Comparison of ENCODE assay signal across 31 cellular contexts in genomic region chr17:78532311-78532710, GRCh38. TPM values are rescaled to one million over a fixed set of nuclear protein-coding genes. Genes with fewer than 3 reads are reported as not detected.
DNase-seq lines count a peak whose midpoint lies in the region; ATAC-seq, FAIRE-seq and TF ChIP-seq lines count a peak whose summit lies in the region.
"Had no signal": no experiment of that assay in that cellular context is flagged by ENCODE, and none has a peak within 500 bp of the region (broad histone marks: within the 10 kb centered on the region; RNA-seq: fewer than 3 reads in every experiment).

No MANE protein-coding gene starts in this region.

- H3K4me1 ChIP-seq in mammary epithelial cell (ENCODE audit: insufficient read depth, low read length): peaks cover 25% of the 10 kb centered on the region
- peaks cover 35% of the 10 kb centered on the region for H3K4me1 ChIP-seq in keratinocyte (ENCODE audit: control insufficient read depth, extremely low read depth, insufficient read depth, low read length)
- H3K4me1 ChIP-seq in HepG2 (ENCODE audit: insufficient read depth, low read length): peaks cover 27% of the 10 kb centered on the region
- H3K4me1 ChIP-seq in GM23248 (ENCODE audit: insufficient read depth): no peaks in the 10 kb centered on the region
- H3K4me1 ChIP-seq: breast epithelium, gastrocnemius medialis, testis had no signal

- no peaks in the 10 kb centered on the region for H3K9me1 ChIP-seq in keratinocyte (ENCODE audit: control insufficient read depth, extremely low read depth, insufficient read depth, low read length)

- no peak overlapping the region for H3K9ac ChIP-seq in mammary epithelial cell (ENCODE audit: insufficient read depth, low read length)
- peak overlapping the region; percentile 26 for H3K9ac ChIP-seq in keratinocyte (ENCODE audit: control insufficient read depth, extremely low read depth, insufficient read depth, low read length)
- H3K9ac ChIP-seq in HepG2 (ENCODE audit: insufficient read depth, low read depth, low read length): no peak overlapping the region
- H3K9ac ChIP-seq in GM23248: no peak overlapping the region

- CTCF ChIA-PET in mammary epithelial cell (lab: Charles Lee; ENCODE audit: low non-redundant PET) (no interaction called here), MCF 10A (lab: Yijun Ruan, JAX) (no interaction called here), HepG2 (lab: Yijun Ruan, JAX; ENCODE audit: low intra/inter-chr PET ratio, low total read pairs) (no interaction called here)

- TF ChIP-seq CTCF in mammary epithelial cell (conservative IDR thresholded peaks at IDR 0.05 in 1 of 2, IDR thresholded peaks at IDR 0.05 in 1 of 2; ENCODE audit: extremely low read depth in 1 of 2, insufficient read depth in 1 of 2, low read depth in 1 of 2, low read length in 2 of 2): no peak
- TF ChIP-seq CTCF in MCF 10A (IDR thresholded peaks at IDR 0.05; ENCODE audit: unreplicated experiment): no peak
- TF ChIP-seq CTCF in keratinocyte (optimal IDR thresholded peaks at IDR 0.05 in 1 of 3, IDR thresholded peaks at IDR 0.05 in 1 of 3, conservative IDR thresholded peaks at IDR 0.05 in 1 of 3; ENCODE audit: extremely low read depth in 1 of 3, insufficient read depth in 2 of 3, low read length in 3 of 3): no peak
- TF ChIP-seq CTCF in HepG2 (CRISPR knock-in tag; IDR thresholded peaks at IDR 0.05): no peak
- TF ChIP-seq CTCF in progenitor cell of endocrine pancreas (IDR thresholded peaks at IDR 0.05; ENCODE audit: unreplicated experiment): no peak

- H3K4me2 ChIP-seq in mammary epithelial cell (ENCODE audit: insufficient read depth, low read depth, low read length): no peak overlapping the region
- H3K4me2 ChIP-seq in keratinocyte (ENCODE audit: control insufficient read depth, extremely low read depth, insufficient read depth, low read depth, low read length): no peak overlapping the region
- H3K4me2 ChIP-seq in HepG2 (ENCODE audit: low read depth, low read length): no peak overlapping the region
- no peak overlapping the region for H3K4me2 ChIP-seq in GM23248 (ENCODE audit: unreplicated experiment)
- H3K4me2 ChIP-seq: hepatocyte had no signal

- H3K9me3 Mint-ChIP-seq in MCF 10A (ENCODE audit: unreplicated experiment): no peaks in the 10 kb centered on the region
- no peaks in the 10 kb centered on the region for H3K9me3 Mint-ChIP-seq in progenitor cell of endocrine pancreas (ENCODE audit: low read depth)
- H3K9me3 Mint-ChIP-seq: activated naive CD4-positive, alpha-beta T cell treated with anti-CD3 and anti-CD28 coated beads for 36 hours; activated T-cell treated with anti-CD3 and anti-CD28 coated beads, Interleukin-2, amount 50 U/mL, for 24 hours; effector memory CD8-positive, alpha-beta T cell; HFFc6; immature natural killer cell; natural killer cell treated with Interleukin-12 subunit alpha and Interleukin-12 subunit beta and Interleukin-15 and Interleukin-18, amount 100 ng/mL, for 72 hours had no signal

- H3K4me1 Mint-ChIP-seq in MCF 10A (ENCODE audit: insufficient read depth, unreplicated experiment): peaks cover 17% of the 10 kb centered on the region
- H3K4me1 Mint-ChIP-seq in progenitor cell of endocrine pancreas (ENCODE audit: low read depth): peaks cover 9% of the 10 kb centered on the region

- H3K9me2 ChIP-seq in GM23248 (ENCODE audit: insufficient read depth): no peaks in the 10 kb centered on the region

- TF ChIP-seq RAD21 in HepG2 (CRISPR knock-in tag; IDR thresholded peaks at IDR 0.05): no peak

- H3K27me3 Mint-ChIP-seq in MCF 10A (ENCODE audit: insufficient read depth, unreplicated experiment) (peaks cover 10% of the 10 kb centered on the region), progenitor cell of endocrine pancreas (no peaks in the 10 kb centered on the region)
- H3K27me3 Mint-ChIP-seq: activated T-cell treated with anti-CD3 and anti-CD28 coated beads, Interleukin-2, amount 50 U/mL, for 24 hours had no signal

- no peak overlapping the region for H3K4me3 ChIP-seq in mammary epithelial cell (replicated peaks in 1 of 3; ENCODE audit: insufficient read depth in 1 of 3, low read depth in 2 of 3, low read length in 3 of 3)
- no peak overlapping the region for H3K4me3 ChIP-seq in keratinocyte (ENCODE audit: control insufficient read depth in 2 of 3, extremely low read depth in 1 of 3, insufficient read depth in 2 of 3, low read depth in 1 of 3, low read length in 3 of 3)
- no peak overlapping the region for H3K4me3 ChIP-seq in HepG2 (replicated peaks in 1 of 3; ENCODE audit: insufficient read depth in 1 of 3, low read depth in 2 of 3, low read length in 3 of 3)
- H3K4me3 ChIP-seq in GM23248: no peak overlapping the region
- H3K4me3 ChIP-seq: breast epithelium, esophagus muscularis mucosa, gastrocnemius medialis, hepatocyte, MG63, Peyer's patch, testis, vagina had no signal

- no peak for ATAC-seq in HepG2
- ATAC-seq: effector memory CD8-positive, alpha-beta T cell; gastrocnemius medialis; natural killer cell treated with Interleukin-12 subunit alpha and Interleukin-12 subunit beta and Interleukin-15 and Interleukin-18, amount 100 ng/mL, for 72 hours had no signal

- no peak overlapping the region for H3K4me3 Mint-ChIP-seq in MCF 10A (ENCODE audit: unreplicated experiment)
- H3K4me3 Mint-ChIP-seq in progenitor cell of endocrine pancreas (ENCODE audit: low read depth): no peak overlapping the region
- H3K4me3 Mint-ChIP-seq: activated naive CD4-positive, alpha-beta T cell treated with anti-CD3 and anti-CD28 coated beads for 36 hours; activated T-cell treated with anti-CD3 and anti-CD28 coated beads, Interleukin-2, amount 50 U/mL, for 24 hours; effector memory CD8-positive, alpha-beta T cell; HFFc6; immature natural killer cell; natural killer cell treated with Interleukin-12 subunit alpha and Interleukin-12 subunit beta and Interleukin-15 and Interleukin-18, amount 100 ng/mL, for 72 hours had no signal

- BruUV-seq in mammary epithelial cell (replicated peaks; lab: Mats Ljungman, UMichigan): no TSS peak
- no TSS peak for BruUV-seq in MCF 10A (replicated peaks; lab: Mats Ljungman, UMichigan)
- no TSS peak for BruUV-seq in HepG2 (replicated peaks; lab: Mats Ljungman, UMichigan)

- H3K27ac Mint-ChIP-seq in MCF 10A (ENCODE audit: low read depth, unreplicated experiment): no peak overlapping the region
- no peak overlapping the region for H3K27ac Mint-ChIP-seq in progenitor cell of endocrine pancreas
- H3K27ac Mint-ChIP-seq: activated naive CD4-positive, alpha-beta T cell treated with anti-CD3 and anti-CD28 coated beads for 36 hours; activated T-cell treated with anti-CD3 and anti-CD28 coated beads, Interleukin-2, amount 50 U/mL, for 24 hours; HFFc6; natural killer cell treated with Interleukin-12 subunit alpha and Interleukin-12 subunit beta and Interleukin-15 and Interleukin-18, amount 100 ng/mL, for 72 hours had no signal

- peaks cover 5% of the 10 kb centered on the region for H3K36me3 Mint-ChIP-seq in MCF 10A (ENCODE audit: insufficient read depth, unreplicated experiment)
- no peaks in the 10 kb centered on the region for H3K36me3 Mint-ChIP-seq in progenitor cell of endocrine pancreas (ENCODE audit: insufficient read depth)
- H3K36me3 Mint-ChIP-seq: immature natural killer cell; natural killer cell treated with Interleukin-12 subunit alpha and Interleukin-12 subunit beta and Interleukin-15 and Interleukin-18, amount 100 ng/mL, for 72 hours had no signal

- POLR2A ChIA-PET in MCF 10A (lab: Yijun Ruan, JAX) (no interaction called here), HepG2 (lab: Yijun Ruan, JAX) (no interaction called here)

- H3K9me3 ChIP-seq in mammary epithelial cell (replicated peaks; ENCODE audit: insufficient read depth, low read length) (no peaks in the 10 kb centered on the region), keratinocyte (ENCODE audit: control insufficient read depth, low read depth, low read length) (no peaks in the 10 kb centered on the region), HepG2 (ENCODE audit: low read length) (no peaks in the 10 kb centered on the region), GM23248 (ENCODE audit: low read depth) (no peaks in the 10 kb centered on the region)
- H3K9me3 ChIP-seq: breast epithelium, esophagus muscularis mucosa, gastrocnemius medialis, MG63, Peyer's patch, testis, vagina had no signal

- in situ Hi-C loops in mammary epithelial cell (cut with MboI; ENCODE audit: low sequenced_read_pairs in 2 of 2) (no loop called here), HepG2 (cut with HindIII; ENCODE audit: extremely low pct_ligation_motif_present, low pct_unique_long_range_greater_than_20kb) (no loop called here), GM23248 (cut with MboI) (no loop called here)

- no peak for TF ChIP-seq EP300 in HepG2 (IDR thresholded peaks at IDR 0.05; ENCODE audit: low read depth in 2 of 2, low read length in 2 of 2)
- no peak for TF ChIP-seq EP300 in HepG2 (CRISPR knock-in tag; IDR thresholded peaks at IDR 0.05; ENCODE audit: borderline replicate concordance)

- no peak overlapping the region for H2AFZ ChIP-seq in mammary epithelial cell (ENCODE audit: low read depth, low read length)
- no peak overlapping the region for H2AFZ ChIP-seq in keratinocyte (ENCODE audit: control insufficient read depth, low read length)
- no peak overlapping the region for H2AFZ ChIP-seq in HepG2 (ENCODE audit: low read length)
- no peak overlapping the region for H2AFZ ChIP-seq in GM23248
- H2AFZ ChIP-seq: hepatocyte had no signal

- H4K20me1 ChIP-seq in mammary epithelial cell (ENCODE audit: insufficient read depth, low read length) (no peaks in the 10 kb centered on the region), keratinocyte (ENCODE audit: control insufficient read depth, extremely low read depth, insufficient read depth, low read length) (no peaks in the 10 kb centered on the region), HepG2 (ENCODE audit: insufficient read depth, low read length) (no peaks in the 10 kb centered on the region), GM23248 (ENCODE audit: insufficient read depth) (no peaks in the 10 kb centered on the region)

- no peaks in the 10 kb centered on the region for H3K79me2 ChIP-seq in mammary epithelial cell (ENCODE audit: insufficient read depth, low read length)
- H3K79me2 ChIP-seq in keratinocyte (ENCODE audit: control insufficient read depth, insufficient read depth, low read length): no peaks in the 10 kb centered on the region
- H3K79me2 ChIP-seq in HepG2 (ENCODE audit: insufficient read depth, low read length): no peaks in the 10 kb centered on the region
- no peaks in the 10 kb centered on the region for H3K79me2 ChIP-seq in GM23248 (ENCODE audit: insufficient read depth)
- H3K79me2 ChIP-seq: hepatocyte had no signal

- DNase-seq in mammary epithelial cell (no peak), MCF 10A (ENCODE audit: unreplicated experiment) (no peak), NCI-H510A treated with DMSO at 0.1 percent for 48 hours (lab: John Stamatoyannopoulos, UW) (peak; percentile 76), keratinocyte (ENCODE audit: low read depth, low spot score) (no peak), NCI-H1694 treated with DMSO at 0.1 percent for 48 hours (lab: John Stamatoyannopoulos, UW) (no peak), HepG2 (ENCODE audit: low spot score) (no peak), progenitor cell of endocrine pancreas (ENCODE audit: low spot score, unreplicated experiment) (no peak), GM23248 (no peak)
- DNase-seq: activated CD4-positive, alpha-beta T cell treated with anti-CD3 and anti-CD28 coated beads for 1 hour; activated T-cell treated with anti-CD3 and anti-CD28 coated beads, Interleukin-2, amount 50 U/mL, for 24 hours; amygdala; effector memory CD8-positive, alpha-beta T cell; gastrocnemius medialis; HFFc6; immature natural killer cell; midbrain; NCI-H1436 treated with DMSO at 0.1 percent for 48 hours; NCI-H2227 treated with DMSO at 0.1 percent for 48 hours; Peyer's patch; stimulated activated naive CD4-positive, alpha-beta T cell; testis had no signal

- FAIRE-seq in keratinocyte (lab: Jason Lieb, UNC) (no peak), HepG2 (lab: Jason Lieb, UNC) (no peak)
- FAIRE-seq: colon, D721Med had no signal

- intact Hi-C loops in mammary epithelial cell (cut with micrococcal nuclease): no loop called here
- intact Hi-C loops in MCF 10A (cut with micrococcal nuclease): no loop called here
- intact Hi-C loops in HepG2 (cut with micrococcal nuclease; ENCODE audit: unreplicated experiment): no loop called here

- no peaks in the 10 kb centered on the region for H3F3A ChIP-seq in GM23248 (ENCODE audit: insufficient read depth)

- WGBS in mammary epithelial cell (ENCODE audit: low coverage, missing lambda C conversion rate): 87% methylated on average over 5 of the region's 5 CpGs
- WGBS in HepG2 (ENCODE audit: low lambda C conversion rate): 81% methylated on average over 5 of the region's 5 CpGs
- 65 to 75% methylated on average over 5 of the region's 5 CpGs for WGBS in GM23248 (ENCODE audit: low coverage in 1 of 2, low lambda C conversion rate in 2 of 2, missing lambda C conversion rate in 2 of 2), 2 experiments

- no peak for TF ChIP-seq POLR2A in HepG2 (IDR thresholded peaks at IDR 0.05; ENCODE audit: insufficient read depth in 1 of 2, low read depth in 2 of 2, low read length in 2 of 2)

- dilution Hi-C loops in mammary epithelial cell (cut with HindIII; ENCODE audit: low sequenced_read_pairs) (loop anchor here (5.0 to 10.0 kb wide), 3 partner anchors 35 to 102 kb away; no protein-coding TSS in a partner anchor), keratinocyte (cut with MboI; ENCODE audit: extremely low pct_ligation_motif_present, low sequenced_read_pairs) (no loop called here)

- no peaks in the 10 kb centered on the region for H3K36me3 ChIP-seq in mammary epithelial cell (ENCODE audit: insufficient read depth, low read length)
- no peaks in the 10 kb centered on the region for H3K36me3 ChIP-seq in keratinocyte (ENCODE audit: control insufficient read depth in 2 of 2, extremely low read depth in 1 of 2, insufficient read depth in 2 of 2, low read length in 2 of 2)
- H3K36me3 ChIP-seq in HepG2 (replicated peaks in 1 of 2; ENCODE audit: control insufficient read depth in 1 of 2, insufficient read depth in 2 of 2, low read length in 2 of 2): no peaks in the 10 kb centered on the region
- no peaks in the 10 kb centered on the region for H3K36me3 ChIP-seq in GM23248 (ENCODE audit: low read depth)
- H3K36me3 ChIP-seq: breast epithelium, esophagus muscularis mucosa, gastrocnemius medialis, MG63, Peyer's patch, vagina had no signal

- H3K27me3 ChIP-seq in mammary epithelial cell (ENCODE audit: insufficient read depth, low read length) (no peaks in the 10 kb centered on the region), keratinocyte (ENCODE audit: control insufficient read depth, extremely low read depth, insufficient read depth, low read length) (no peaks in the 10 kb centered on the region), HepG2 (ENCODE audit: control insufficient read depth in 1 of 2, insufficient read depth in 2 of 2, low read length in 2 of 2) (no peaks in the 10 kb centered on the region), GM23248 (replicated peaks; ENCODE audit: insufficient read depth) (no peaks in the 10 kb centered on the region)
- H3K27me3 ChIP-seq: breast epithelium, esophagus muscularis mucosa, gastrocnemius medialis, hepatocyte, MG63, Peyer's patch, testis, vagina had no signal

- H3K27ac ChIP-seq in mammary epithelial cell (ENCODE audit: insufficient read depth, low read depth, low read length) (peak overlapping the region; percentile 63), keratinocyte (ENCODE audit: control insufficient read depth, insufficient read depth, low read length) (peak overlapping the region; percentile 85), HepG2 (ENCODE audit: extremely low read length, insufficient read depth, low read length) (no peak overlapping the region), GM23248 (no peak overlapping the region)
- H3K27ac ChIP-seq: breast epithelium, C4-2B, esophagus muscularis mucosa, gastrocnemius medialis, hepatocyte, Peyer's patch, testis, vagina had no signal

RNA-seq across cellular contexts. Expression of gene DNAH17, which starts 44.9 kb away (rescaled TPM):
- total RNA-seq in mammary epithelial cell: 1 to 10 TPM in 1 of 2 donors, not detected in 1; 1.2 TPM
- polyA plus RNA-seq in mammary epithelial cell: 0.08 TPM
- polyA minus RNA-seq in mammary epithelial cell: not detected
- total RNA-seq in MCF 10A (2022): not detected in 2 replicates
- 0.16 to 0.46 TPM (median 0.31 TPM) in 3 replicates for polyA plus RNA-seq in keratinocyte
- 0.56 TPM for polyA plus RNA-seq in keratinocyte (2011; ENCODE audit: low read depth)
- polyA plus RNA-seq in keratinocyte (2011; cell fraction: cytosol; rRNA removed): 0.05 and 0.27 TPM in 2 replicates
- 0.66 and 0.73 TPM in 2 replicates for polyA plus RNA-seq in keratinocyte (2011; cell fraction: nucleus; rRNA removed)
- polyA plus RNA-seq in keratinocyte (2012; ENCODE audit: low replicate concordance): 0.63 and 1.1 TPM in 2 replicates
- 0.36 to 0.99 TPM (median 0.39 TPM) in 3 replicates for polyA minus RNA-seq in keratinocyte
- polyA minus RNA-seq in keratinocyte (2011; cell fraction: cytosol; rRNA and poly(A)+ RNA removed): not detected
- 0.42 and 1.7 TPM in 2 replicates for polyA minus RNA-seq in keratinocyte (2011; cell fraction: nucleus; rRNA and poly(A)+ RNA removed)
- 0.86 and 0.90 TPM in 2 replicates for total RNA-seq in HepG2 (2016; rRNA removed; fragmentation: Illumina TruSeq; extraction: Trizol)
- total RNA-seq in HepG2 (2016; cell fraction: cytosol; rRNA removed; fragmentation: Illumina TruSeq; extraction: Trizol; ENCODE audit: low read depth): 0.51 and 0.79 TPM in 2 replicates
- 0.28 and 1.4 TPM in 2 replicates for total RNA-seq in HepG2 (2016; cell fraction: insoluble cytoplasmic fraction; rRNA removed; fragmentation: Illumina TruSeq; extraction: Trizol)
- 0.34 and 0.46 TPM in 2 replicates for total RNA-seq in HepG2 (2016; cell fraction: membrane; rRNA removed; fragmentation: Illumina TruSeq; extraction: Trizol)
- total RNA-seq in HepG2 (2016; cell fraction: nucleus; rRNA removed; fragmentation: Illumina TruSeq; extraction: Trizol): 1.9 and 2.2 TPM in 2 replicates
- 1.6 and 1.8 TPM in 2 replicates for polyA plus RNA-seq in HepG2 (2011; rRNA removed)
- polyA plus RNA-seq in HepG2 (2011; cell fraction: cytosol; rRNA removed): 0.98 and 1.4 TPM in 2 replicates
- polyA plus RNA-seq in HepG2 (2011; cell fraction: nucleus; rRNA removed): 8.8 and 9.2 TPM in 2 replicates
- 3.3 and 4.0 TPM in 2 replicates for polyA plus RNA-seq in HepG2 (2012)
- polyA plus RNA-seq in HepG2 (2016; cell fraction: cytosol; fragmentation: Illumina TruSeq; extraction: Trizol; ENCODE audit: low read depth): 0.34 and 0.66 TPM in 2 replicates
- polyA plus RNA-seq in HepG2 (2016; cell fraction: insoluble cytoplasmic fraction; fragmentation: Illumina TruSeq; extraction: Trizol; ENCODE audit: low read depth): 1.1 and 1.3 TPM in 2 replicates
- polyA plus RNA-seq in HepG2 (2016; cell fraction: membrane; fragmentation: Illumina TruSeq; extraction: Trizol; ENCODE audit: low read depth): 0.31 and 1.2 TPM in 2 replicates
- polyA plus RNA-seq in HepG2 (2016; cell fraction: nucleus; fragmentation: Illumina TruSeq; extraction: Trizol; ENCODE audit: insufficient read depth, low read depth): 2.7 and 3.1 TPM in 2 replicates
- 2.5 and 3.0 TPM in 2 replicates for polyA minus RNA-seq in HepG2 (2011; rRNA and poly(A)+ RNA removed; ENCODE audit: low replicate concordance)
- polyA minus RNA-seq in HepG2 (2011; cell fraction: cytosol; rRNA and poly(A)+ RNA removed): 0.89 and 1.5 TPM in 2 replicates
- polyA minus RNA-seq in HepG2 (2011; cell fraction: nucleus; rRNA and poly(A)+ RNA removed): 6.1 and 6.3 TPM in 2 replicates
- total RNA-seq in progenitor cell of endocrine pancreas: 0.16 TPM in 1 of 2 replicates, not detected in the other
- not detected in 2 replicates for total RNA-seq in GM23248 (2014; rRNA removed; shearing (Covaris generic))
- polyA plus RNA-seq in GM23248 (2016; fragmentation: Nextera tagmentation; extraction: Ambion mirVana): 0.18 and 0.64 TPM in 2 replicates
- total RNA-seq: esophagus muscularis mucosa, HFFc6 had no signal

Comparison
In these comparisons a context has a peak if more than half of its experiments do, and no peak if none do; other contexts are left out.
1. H3K27ac ChIP-seq: peak in mammary epithelial cell (single experiment) and keratinocyte (single experiment); none in HepG2 (single experiment) and GM23248 (single experiment).